ENCODE assay signal across 2 cellular contexts in the genomic region with DNA sequence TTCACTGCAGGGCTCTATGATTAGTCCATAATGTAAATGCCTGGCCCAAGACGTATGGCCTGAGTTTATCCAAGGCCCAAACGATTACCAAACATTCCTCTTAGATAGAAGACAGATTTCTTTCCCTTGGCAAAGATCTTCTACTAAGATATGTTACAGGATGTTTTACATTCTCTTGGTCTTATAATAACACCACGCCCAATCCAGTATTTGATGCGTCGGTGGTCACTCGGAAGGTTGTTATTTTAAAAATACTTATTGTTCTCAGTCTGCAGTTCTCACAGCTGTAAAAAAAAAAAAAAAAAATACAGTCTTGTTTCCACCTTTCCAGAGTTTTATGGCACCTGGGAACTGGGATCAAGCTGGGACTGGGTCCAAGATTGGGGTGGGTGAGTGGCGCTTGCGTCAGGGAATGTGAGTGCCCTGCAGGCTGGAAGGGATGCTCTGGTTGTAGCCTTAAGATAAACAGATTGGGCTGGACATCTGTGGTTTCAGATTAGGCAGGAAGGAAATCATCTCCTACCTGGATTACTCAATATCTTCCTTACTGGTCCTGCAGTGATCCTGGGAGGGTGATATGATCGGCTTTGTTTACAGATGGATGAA.
TF ChIP-seq lines count a peak whose summit lies in the region.

No MANE protein-coding gene starts in this region.

TF ChIP-seq in SK-N-SH, 30 proteins besides CTCF, POLR2A, EP300 and RAD21 (continued from another document):
- TF ChIP-seq REST (IDR thresholded peaks at IDR 0.05; ENCODE audit: low read depth, low read length) = no peak
- no peak for TF ChIP-seq SMC3 (IDR thresholded peaks at IDR 0.05; ENCODE audit: low read depth, low read length)
- peak; percentile 83; the same call in 1 of the 2 replicates for TF ChIP-seq TEAD4 (IDR thresholded peaks at IDR 0.05; ENCODE audit: borderline replicate concordance, insufficient read depth)
- no peak for TF ChIP-seq CHD2 (IDR thresholded peaks at IDR 0.05; ENCODE audit: low read length, partially characterized antibody)
- TF ChIP-seq, protein P1, sequence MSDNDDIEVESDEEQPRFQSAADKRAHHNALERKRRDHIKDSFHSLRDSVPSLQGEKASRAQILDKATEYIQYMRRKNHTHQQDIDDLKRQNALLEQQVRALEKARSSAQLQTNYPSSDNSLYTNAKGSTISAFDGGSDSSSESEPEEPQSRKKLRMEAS (IDR thresholded peaks at IDR 0.05; ENCODE audit: low read depth) = no peak; the same call in 1 of the 2 replicates
- TF ChIP-seq RCOR1 (IDR thresholded peaks at IDR 0.05; ENCODE audit: low read length) = no peak
- TF ChIP-seq, protein P2, sequence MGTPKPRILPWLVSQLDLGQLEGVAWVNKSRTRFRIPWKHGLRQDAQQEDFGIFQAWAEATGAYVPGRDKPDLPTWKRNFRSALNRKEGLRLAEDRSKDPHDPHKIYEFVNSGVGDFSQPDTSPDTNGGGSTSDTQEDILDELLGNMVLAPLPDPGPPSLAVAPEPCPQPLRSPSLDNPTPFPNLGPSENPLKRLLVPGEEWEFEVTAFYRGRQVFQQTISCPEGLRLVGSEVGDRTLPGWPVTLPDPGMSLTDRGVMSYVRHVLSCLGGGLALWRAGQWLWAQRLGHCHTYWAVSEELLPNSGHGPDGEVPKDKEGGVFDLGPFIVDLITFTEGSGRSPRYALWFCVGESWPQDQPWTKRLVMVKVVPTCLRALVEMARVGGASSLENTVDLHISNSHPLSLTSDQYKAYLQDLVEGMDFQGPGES (IDR thresholded peaks at IDR 0.05; ENCODE audit: low read depth, low read length) = no peak
- TF ChIP-seq ELF1 (IDR thresholded peaks at IDR 0.05) = no peak
- peak; percentile 60; the same call in 1 of the 2 replicates for TF ChIP-seq FOXM1 (IDR thresholded peaks at IDR 0.05; ENCODE audit: low read depth)
- no peak for TF ChIP-seq TAF1 (IDR thresholded peaks at IDR 0.05; ENCODE audit: borderline replicate concordance, low read depth, low read length)
- TF ChIP-seq MEF2A (IDR thresholded peaks at IDR 0.05; ENCODE audit: borderline replicate concordance, low read depth) = 0 out of 2 replicates have a peak, but pooled peaks have one; percentile 23
- TF ChIP-seq, protein P3, sequence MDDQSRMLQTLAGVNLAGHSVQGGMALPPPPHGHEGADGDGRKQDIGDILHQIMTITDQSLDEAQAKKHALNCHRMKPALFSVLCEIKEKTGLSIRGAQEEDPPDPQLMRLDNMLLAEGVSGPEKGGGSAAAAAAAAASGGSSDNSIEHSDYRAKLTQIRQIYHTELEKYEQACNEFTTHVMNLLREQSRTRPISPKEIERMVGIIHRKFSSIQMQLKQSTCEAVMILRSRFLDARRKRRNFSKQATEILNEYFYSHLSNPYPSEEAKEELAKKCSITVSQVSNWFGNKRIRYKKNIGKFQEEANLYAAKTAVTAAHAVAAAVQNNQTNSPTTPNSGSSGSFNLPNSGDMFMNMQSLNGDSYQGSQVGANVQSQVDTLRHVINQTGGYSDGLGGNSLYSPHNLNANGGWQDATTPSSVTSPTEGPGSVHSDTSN (IDR thresholded peaks at IDR 0.05) = peak; percentile 57
- TF ChIP-seq, protein P4, sequence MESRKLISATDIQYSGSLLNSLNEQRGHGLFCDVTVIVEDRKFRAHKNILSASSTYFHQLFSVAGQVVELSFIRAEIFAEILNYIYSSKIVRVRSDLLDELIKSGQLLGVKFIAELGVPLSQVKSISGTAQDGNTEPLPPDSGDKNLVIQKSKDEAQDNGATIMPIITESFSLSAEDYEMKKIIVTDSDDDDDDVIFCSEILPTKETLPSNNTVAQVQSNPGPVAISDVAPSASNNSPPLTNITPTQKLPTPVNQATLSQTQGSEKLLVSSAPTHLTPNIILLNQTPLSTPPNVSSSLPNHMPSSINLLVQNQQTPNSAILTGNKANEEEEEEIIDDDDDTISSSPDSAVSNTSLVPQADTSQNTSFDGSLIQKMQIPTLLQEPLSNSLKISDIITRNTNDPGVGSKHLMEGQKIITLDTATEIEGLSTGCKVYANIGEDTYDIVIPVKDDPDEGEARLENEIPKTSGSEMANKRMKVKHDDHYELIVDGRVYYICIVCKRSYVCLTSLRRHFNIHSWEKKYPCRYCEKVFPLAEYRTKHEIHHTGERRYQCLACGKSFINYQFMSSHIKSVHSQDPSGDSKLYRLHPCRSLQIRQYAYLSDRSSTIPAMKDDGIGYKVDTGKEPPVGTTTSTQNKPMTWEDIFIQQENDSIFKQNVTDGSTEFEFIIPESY (IDR thresholded peaks at IDR 0.05; ENCODE audit: borderline replicate concordance, low read depth) = no peak
- TF ChIP-seq JUND (IDR thresholded peaks at IDR 0.05) = peak; percentile 52; the same call in 1 of the 2 replicates
- peak; percentile 56; the same call in 1 of the 2 replicates for TF ChIP-seq POLR2AphosphoS5 (IDR thresholded peaks at IDR 0.05; ENCODE audit: low read depth, low read length)
- no peak for TF ChIP-seq RFX5 (IDR thresholded peaks at IDR 0.05; ENCODE audit: low read length)
- no peak for TF ChIP-seq SIN3A (IDR thresholded peaks at IDR 0.05; ENCODE audit: borderline replicate concordance, low read depth, low read length)
- TF ChIP-seq USF2 (IDR thresholded peaks at IDR 0.05; ENCODE audit: borderline replicate concordance, low read depth, low read length) = no peak
- TF ChIP-seq GABPA (IDR thresholded peaks at IDR 0.05; ENCODE audit: low read depth) = no peak

TF ChIP-seq in WTC11, 78 proteins besides CTCF, POLR2A, EP300 and RAD21 (continued from another document):
- TF ChIP-seq ZNF425 (CRISPR knock-in tag; conservative IDR thresholded peaks at IDR 0.05) (no peak), AFF4 (CRISPR knock-in tag; IDR thresholded peaks at IDR 0.05; ENCODE audit: borderline replicate concordance) (no peak), ZNF121 (CRISPR knock-in tag; IDR thresholded peaks at IDR 0.05) (no peak), ATF1 (CRISPR knock-in tag; IDR thresholded peaks at IDR 0.05) (no peak), ZNF232 (CRISPR knock-in tag; IDR thresholded peaks at IDR 0.05) (no peak), FOXP4 (CRISPR knock-in tag; IDR thresholded peaks at IDR 0.05) (no peak), ZNF396 (CRISPR knock-in tag; IDR thresholded peaks at IDR 0.05; ENCODE audit: borderline replicate concordance) (no peak), JAZF1 (CRISPR knock-in tag; IDR thresholded peaks at IDR 0.05) (no peak), GABPB1 (CRISPR knock-in tag; IDR thresholded peaks at IDR 0.05) (no peak), MYBL2 (CRISPR knock-in tag; IDR thresholded peaks at IDR 0.05) (no peak), PRRX2 (CRISPR knock-in tag; IDR thresholded peaks at IDR 0.05) (no peak)
- TF ChIP-seq, protein P5, sequence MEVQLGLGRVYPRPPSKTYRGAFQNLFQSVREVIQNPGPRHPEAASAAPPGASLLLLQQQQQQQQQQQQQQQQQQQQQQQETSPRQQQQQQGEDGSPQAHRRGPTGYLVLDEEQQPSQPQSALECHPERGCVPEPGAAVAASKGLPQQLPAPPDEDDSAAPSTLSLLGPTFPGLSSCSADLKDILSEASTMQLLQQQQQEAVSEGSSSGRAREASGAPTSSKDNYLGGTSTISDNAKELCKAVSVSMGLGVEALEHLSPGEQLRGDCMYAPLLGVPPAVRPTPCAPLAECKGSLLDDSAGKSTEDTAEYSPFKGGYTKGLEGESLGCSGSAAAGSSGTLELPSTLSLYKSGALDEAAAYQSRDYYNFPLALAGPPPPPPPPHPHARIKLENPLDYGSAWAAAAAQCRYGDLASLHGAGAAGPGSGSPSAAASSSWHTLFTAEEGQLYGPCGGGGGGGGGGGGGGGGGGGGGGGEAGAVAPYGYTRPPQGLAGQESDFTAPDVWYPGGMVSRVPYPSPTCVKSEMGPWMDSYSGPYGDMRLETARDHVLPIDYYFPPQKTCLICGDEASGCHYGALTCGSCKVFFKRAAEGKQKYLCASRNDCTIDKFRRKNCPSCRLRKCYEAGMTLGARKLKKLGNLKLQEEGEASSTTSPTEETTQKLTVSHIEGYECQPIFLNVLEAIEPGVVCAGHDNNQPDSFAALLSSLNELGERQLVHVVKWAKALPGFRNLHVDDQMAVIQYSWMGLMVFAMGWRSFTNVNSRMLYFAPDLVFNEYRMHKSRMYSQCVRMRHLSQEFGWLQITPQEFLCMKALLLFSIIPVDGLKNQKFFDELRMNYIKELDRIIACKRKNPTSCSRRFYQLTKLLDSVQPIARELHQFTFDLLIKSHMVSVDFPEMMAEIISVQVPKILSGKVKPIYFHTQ (CRISPR knock-in tag; IDR thresholded peaks at IDR 0.05) = no peak
- TF ChIP-seq, protein P6, sequence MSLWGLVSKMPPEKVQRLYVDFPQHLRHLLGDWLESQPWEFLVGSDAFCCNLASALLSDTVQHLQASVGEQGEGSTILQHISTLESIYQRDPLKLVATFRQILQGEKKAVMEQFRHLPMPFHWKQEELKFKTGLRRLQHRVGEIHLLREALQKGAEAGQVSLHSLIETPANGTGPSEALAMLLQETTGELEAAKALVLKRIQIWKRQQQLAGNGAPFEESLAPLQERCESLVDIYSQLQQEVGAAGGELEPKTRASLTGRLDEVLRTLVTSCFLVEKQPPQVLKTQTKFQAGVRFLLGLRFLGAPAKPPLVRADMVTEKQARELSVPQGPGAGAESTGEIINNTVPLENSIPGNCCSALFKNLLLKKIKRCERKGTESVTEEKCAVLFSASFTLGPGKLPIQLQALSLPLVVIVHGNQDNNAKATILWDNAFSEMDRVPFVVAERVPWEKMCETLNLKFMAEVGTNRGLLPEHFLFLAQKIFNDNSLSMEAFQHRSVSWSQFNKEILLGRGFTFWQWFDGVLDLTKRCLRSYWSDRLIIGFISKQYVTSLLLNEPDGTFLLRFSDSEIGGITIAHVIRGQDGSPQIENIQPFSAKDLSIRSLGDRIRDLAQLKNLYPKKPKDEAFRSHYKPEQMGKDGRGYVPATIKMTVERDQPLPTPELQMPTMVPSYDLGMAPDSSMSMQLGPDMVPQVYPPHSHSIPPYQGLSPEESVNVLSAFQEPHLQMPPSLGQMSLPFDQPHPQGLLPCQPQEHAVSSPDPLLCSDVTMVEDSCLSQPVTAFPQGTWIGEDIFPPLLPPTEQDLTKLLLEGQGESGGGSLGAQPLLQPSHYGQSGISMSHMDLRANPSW (CRISPR knock-in tag; conservative IDR thresholded peaks at IDR 0.05; ENCODE audit: low read depth) = no peak
TF ChIP-seq in WTC11: peak in this region for 0.
